ENCODE assay signal across 1 cellular context in the genomic region with DNA sequence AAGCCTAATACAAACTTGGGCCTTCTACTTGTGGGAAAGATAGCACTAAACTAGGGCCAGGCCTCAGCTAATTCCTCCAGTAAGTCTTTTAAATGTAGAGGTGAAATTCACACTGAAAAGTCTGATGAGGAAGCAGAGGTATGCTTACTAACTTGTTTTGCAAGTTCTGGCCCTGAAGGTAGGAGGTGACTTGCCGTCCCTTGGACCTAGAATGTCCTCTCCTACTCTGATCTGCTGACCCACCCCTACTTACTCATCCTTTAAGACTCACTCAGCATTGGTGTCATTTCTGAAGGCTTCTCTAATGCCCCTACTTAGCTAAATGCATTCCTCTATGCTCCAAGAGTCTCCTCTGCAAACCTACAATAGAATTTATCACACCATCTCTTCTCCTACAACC.
TF ChIP-seq lines count a peak whose summit lies in the region.

No MANE protein-coding gene starts in this region.

TF ChIP-seq in HepG2, 621 proteins besides CTCF, POLR2A, EP300 and RAD21:
- TF ChIP-seq HNRNPLL (IDR thresholded peaks at IDR 0.05; ENCODE audit: low read depth, low read length, poor library complexity, severe bottlenecking) (no peak), ZNF180 (CRISPR knock-in tag; IDR thresholded peaks at IDR 0.05; ENCODE audit: borderline replicate concordance, low read depth) (no peak), SMARCE1 (IDR thresholded peaks at IDR 0.05; ENCODE audit: borderline replicate concordance) (no peak), ZNF850 (CRISPR knock-in tag; conservative IDR thresholded peaks at IDR 0.05) (no peak)
- TF ChIP-seq, protein P1, sequence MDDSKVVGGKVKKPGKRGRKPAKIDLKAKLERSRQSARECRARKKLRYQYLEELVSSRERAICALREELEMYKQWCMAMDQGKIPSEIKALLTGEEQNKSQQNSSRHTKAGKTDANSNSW (CRISPR knock-in tag; IDR thresholded peaks at IDR 0.05; ENCODE audit: borderline replicate concordance): no peak
- TF ChIP-seq, protein P2, sequence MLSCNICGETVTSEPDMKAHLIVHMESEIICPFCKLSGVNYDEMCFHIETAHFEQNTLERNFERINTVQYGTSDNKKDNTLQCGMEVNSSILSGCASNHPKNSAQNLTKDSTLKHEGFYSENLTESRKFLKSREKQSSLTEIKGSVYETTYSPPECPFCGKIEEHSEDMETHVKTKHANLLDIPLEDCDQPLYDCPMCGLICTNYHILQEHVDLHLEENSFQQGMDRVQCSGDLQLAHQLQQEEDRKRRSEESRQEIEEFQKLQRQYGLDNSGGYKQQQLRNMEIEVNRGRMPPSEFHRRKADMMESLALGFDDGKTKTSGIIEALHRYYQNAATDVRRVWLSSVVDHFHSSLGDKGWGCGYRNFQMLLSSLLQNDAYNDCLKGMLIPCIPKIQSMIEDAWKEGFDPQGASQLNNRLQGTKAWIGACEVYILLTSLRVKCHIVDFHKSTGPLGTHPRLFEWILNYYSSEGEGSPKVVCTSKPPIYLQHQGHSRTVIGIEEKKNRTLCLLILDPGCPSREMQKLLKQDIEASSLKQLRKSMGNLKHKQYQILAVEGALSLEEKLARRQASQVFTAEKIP (CRISPR knock-in tag; IDR thresholded peaks at IDR 0.05; ENCODE audit: borderline replicate concordance): no peak
- TF ChIP-seq, protein P3, sequence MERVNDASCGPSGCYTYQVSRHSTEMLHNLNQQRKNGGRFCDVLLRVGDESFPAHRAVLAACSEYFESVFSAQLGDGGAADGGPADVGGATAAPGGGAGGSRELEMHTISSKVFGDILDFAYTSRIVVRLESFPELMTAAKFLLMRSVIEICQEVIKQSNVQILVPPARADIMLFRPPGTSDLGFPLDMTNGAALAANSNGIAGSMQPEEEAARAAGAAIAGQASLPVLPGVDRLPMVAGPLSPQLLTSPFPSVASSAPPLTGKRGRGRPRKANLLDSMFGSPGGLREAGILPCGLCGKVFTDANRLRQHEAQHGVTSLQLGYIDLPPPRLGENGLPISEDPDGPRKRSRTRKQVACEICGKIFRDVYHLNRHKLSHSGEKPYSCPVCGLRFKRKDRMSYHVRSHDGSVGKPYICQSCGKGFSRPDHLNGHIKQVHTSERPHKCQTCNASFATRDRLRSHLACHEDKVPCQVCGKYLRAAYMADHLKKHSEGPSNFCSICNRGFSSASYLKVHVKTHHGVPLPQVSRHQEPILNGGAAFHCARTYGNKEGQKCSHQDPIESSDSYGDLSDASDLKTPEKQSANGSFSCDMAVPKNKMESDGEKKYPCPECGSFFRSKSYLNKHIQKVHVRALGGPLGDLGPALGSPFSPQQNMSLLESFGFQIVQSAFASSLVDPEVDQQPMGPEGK (CRISPR knock-in tag; IDR thresholded peaks at IDR 0.05): no peak
